8 cellular contexts compared by ENCODE assay signal in the genomic region with DNA sequence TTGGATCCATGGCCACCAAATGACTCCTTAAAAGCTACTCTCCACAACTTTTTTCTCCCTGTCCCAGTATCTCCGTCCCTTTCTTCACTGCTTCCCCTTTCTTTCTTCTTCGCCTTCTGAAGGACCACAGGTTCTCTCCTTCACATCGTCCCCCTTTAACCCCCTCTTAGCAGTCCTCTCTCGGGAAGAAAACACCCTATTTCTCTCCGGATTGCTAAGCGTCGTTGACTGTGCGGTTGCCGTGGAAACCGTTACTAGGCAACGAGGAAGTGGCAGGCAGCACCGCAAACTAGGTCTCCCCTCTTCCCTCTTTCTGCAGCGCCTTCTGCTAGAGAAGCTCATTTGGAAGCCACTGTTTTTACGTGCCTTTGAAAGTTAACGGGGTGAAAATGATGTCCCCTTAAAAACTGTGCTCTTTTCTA.
DNase-seq lines count a peak whose midpoint lies in the region; ATAC-seq lines count a peak whose summit lies in the region.

TSS of gene ENKUR (minus strand) at position 232 of the 422 bp plus-strand sequence. CDS start at position 10, 222 bp downstream.

- ATAC-seq in GM19043 (IDR thresholded peaks at IDR 0.05; ENCODE audit: low read depth, unreplicated experiment) (peak; percentile 58), HG03354 (IDR thresholded peaks at IDR 0.05; ENCODE audit: poor library complexity, severe bottlenecking, unreplicated experiment) (peak; percentile 81)
- peak; percentile 41 to 46 for ATAC-seq in activated CD4-positive, CD25-positive, alpha-beta regulatory T cell treated with anti-CD3 and anti-CD28 coated beads, Interleukin-2, amount 50 U/mL, for 24 hours
- peak; percentile 64 for ATAC-seq in central memory CD8-positive, alpha-beta T cell (replicated peaks; ENCODE audit: extremely low read depth, poor library complexity, severe bottlenecking)

- H3K27ac Mint-ChIP-seq in central memory CD8-positive, alpha-beta T cell (ENCODE audit: low read depth): peak within 1 kb of the TSS; percentile 97

- H3K4me3 Mint-ChIP-seq in central memory CD8-positive, alpha-beta T cell: peak within 1 kb of the TSS; percentile 85

- no peaks in the 10 kb centered on the region for H3K27me3 Mint-ChIP-seq in central memory CD8-positive, alpha-beta T cell

- H3K4me1 Mint-ChIP-seq in central memory CD8-positive, alpha-beta T cell: peaks cover 23% of the 10 kb centered on the region

- DNase-seq in AG08396 (ENCODE audit: low spot score) (peak; percentile 89), NCI-H345 treated with DMSO at 0.1 percent for 48 hours (lab: John Stamatoyannopoulos, UW; ENCODE audit: unreplicated experiment) (peak; percentile 85), islet precursor cell (peak; percentile 92)
- peak; percentile 87 to 93 for DNase-seq in central memory CD8-positive, alpha-beta T cell (ENCODE audit: low spot score in 2 of 2)
- DNase-seq in stimulated activated CD4-positive, alpha-beta T cell treated with anti-CD3 and anti-CD28 coated beads, Interleukin-12 subunit alpha, Interleukin-12 subunit beta, amount 100 ng/mL, for 24 hours (ENCODE audit: low read depth in 2 of 2): peak; percentile 80 to 91

- peaks cover 17% of the 10 kb centered on the region for H3K36me3 Mint-ChIP-seq in central memory CD8-positive, alpha-beta T cell (ENCODE audit: insufficient read depth)

- H3K9me3 Mint-ChIP-seq in central memory CD8-positive, alpha-beta T cell: no peaks in the 10 kb centered on the region

Comparison
In these comparisons a context has a peak if more than half of its experiments do, and no peak if none do; other contexts are left out.
1. Peak in every context shown above with its lines: DNase-seq and ATAC-seq.